ENCODE assay signal across 15 cellular contexts in the genomic region with DNA sequence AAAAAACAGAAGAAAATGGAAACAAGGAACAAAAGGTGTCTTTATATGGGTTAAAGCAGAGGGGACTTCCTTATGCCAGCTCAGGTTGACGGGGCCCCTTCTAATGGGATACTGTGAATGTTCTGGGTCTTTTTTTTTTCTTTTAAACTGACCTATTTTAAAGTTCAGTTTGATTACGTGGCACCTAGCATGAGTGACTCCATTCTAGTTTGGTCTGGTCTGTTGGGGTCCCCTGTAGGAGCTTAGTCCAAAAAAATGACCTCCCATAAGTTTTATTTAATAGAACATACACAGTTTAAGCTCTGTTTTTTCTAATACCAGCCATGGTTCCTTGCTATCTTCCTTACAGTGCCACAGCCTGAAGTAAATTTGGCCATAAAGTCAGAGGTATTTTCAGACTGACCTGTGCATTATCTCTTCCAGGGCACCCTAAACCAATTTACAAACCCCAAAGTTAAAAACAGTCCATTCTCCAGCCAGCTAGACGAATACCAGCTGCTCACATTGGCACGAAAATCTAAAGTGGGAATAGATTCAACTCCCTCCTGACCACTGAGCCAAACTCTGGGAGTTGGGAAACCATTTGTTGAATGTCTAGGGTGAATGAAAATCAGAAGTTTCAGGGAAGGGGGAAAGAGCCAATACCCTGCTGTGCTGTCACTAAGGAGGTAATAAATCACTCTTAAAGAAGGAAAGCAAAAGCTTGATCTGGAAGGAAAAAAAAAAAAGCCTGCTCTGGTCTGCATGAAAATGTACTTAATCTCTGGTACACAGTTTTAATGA. TPM values are rescaled to one million over a fixed set of nuclear protein-coding genes. Genes with fewer than 3 reads are reported as not detected.
A peak's percentile ranks its signal among the peaks of the same experiment; 100 is the strongest.
DNase-seq lines count a peak whose midpoint lies in the region; ATAC-seq and TF ChIP-seq lines count a peak whose summit lies in the region.
"Had no signal": no experiment of that assay in that cellular context is flagged by ENCODE, and none has a peak within 500 bp of the region (broad histone marks: within the 10 kb centered on the region; RNA-seq: fewer than 3 reads in every experiment).

No MANE protein-coding gene starts in this region.

- H3K4me3 Mint-ChIP-seq in activated T-helper 1 cell treated with anti-CD3 and anti-CD28 coated beads, Interleukin-12 subunit alpha, Interleukin-12 subunit beta, Interleukin-2, Interleukin-4 antibody, amounts not matched to agents 30 ng/mL and 10 ng/mL and 1 ng/mL, durations not matched to agents 14 hours and 24 hours and 36 hours = no peak overlapping the region
- H3K4me3 Mint-ChIP-seq: activated naive CD8-positive, alpha-beta T cell treated with anti-CD3 and anti-CD28 coated beads for 36 hours; IgD-negative memory B cell; naive thymus-derived CD4-positive, alpha-beta T cell had no signal

- DNase-seq in H4 (ENCODE audit: low spot score) = peak; percentile 21
- peak; percentile 83 for DNase-seq in astrocyte of the hippocampus (ENCODE audit: low read depth, low spot score)
- peak; percentile 12 to 58 for DNase-seq in hippocampal formation (lab: John Stamatoyannopoulos, UW)
- DNase-seq in spleen = no peak
- no peak for DNase-seq in testis
- no peak for DNase-seq in activated T-helper 1 cell treated with anti-CD3 and anti-CD28 coated beads, Interleukin-12 subunit alpha, Interleukin-12 subunit beta, Interleukin-2, Interleukin-4 antibody, amounts not matched to agents 30 ng/mL and 10 ng/mL and 1 ng/mL, durations not matched to agents 14 hours and 24 hours and 36 hours (ENCODE audit: low spot score)
- no peak for DNase-seq in BE2C
- DNase-seq: activated CD4-positive, alpha-beta T cell treated with anti-CD3 and anti-CD28 coated beads for 1 hour; activated naive CD8-positive, alpha-beta T cell treated with anti-CD3 and anti-CD28 coated beads for 36 hours; DMS153; naive thymus-derived CD4-positive, alpha-beta T cell had no signal

- peaks cover 6% of the 10 kb centered on the region for H3K36me3 Mint-ChIP-seq in activated T-helper 1 cell treated with anti-CD3 and anti-CD28 coated beads, Interleukin-12 subunit alpha, Interleukin-12 subunit beta, Interleukin-2, Interleukin-4 antibody, amounts not matched to agents 30 ng/mL and 10 ng/mL and 1 ng/mL, durations not matched to agents 14 hours and 24 hours and 36 hours (ENCODE audit: low read depth)
- H3K36me3 Mint-ChIP-seq: activated naive CD8-positive, alpha-beta T cell treated with anti-CD3 and anti-CD28 coated beads for 36 hours had no signal

- H3K4me1 Mint-ChIP-seq in activated T-helper 1 cell treated with anti-CD3 and anti-CD28 coated beads, Interleukin-12 subunit alpha, Interleukin-12 subunit beta, Interleukin-2, Interleukin-4 antibody, amounts not matched to agents 30 ng/mL and 10 ng/mL and 1 ng/mL, durations not matched to agents 14 hours and 24 hours and 36 hours (ENCODE audit: low read depth) = no peaks in the 10 kb centered on the region
- H3K4me1 Mint-ChIP-seq: activated naive CD8-positive, alpha-beta T cell treated with anti-CD3 and anti-CD28 coated beads for 36 hours; IgD-negative memory B cell; naive thymus-derived CD4-positive, alpha-beta T cell had no signal

- ATAC-seq in GM18868 (IDR thresholded peaks at IDR 0.05; ENCODE audit: unreplicated experiment) = no peak
- ATAC-seq: naive thymus-derived CD4-positive, alpha-beta T cell had no signal

- no peak overlapping the region for H3K27ac Mint-ChIP-seq in activated T-helper 1 cell treated with anti-CD3 and anti-CD28 coated beads, Interleukin-12 subunit alpha, Interleukin-12 subunit beta, Interleukin-2, Interleukin-4 antibody, amounts not matched to agents 30 ng/mL and 10 ng/mL and 1 ng/mL, durations not matched to agents 14 hours and 24 hours and 36 hours
- H3K27ac Mint-ChIP-seq: activated naive CD8-positive, alpha-beta T cell treated with anti-CD3 and anti-CD28 coated beads for 36 hours had no signal

- H3K27me3 ChIP-seq in spleen (replicated peaks in 1 of 7) = no peaks in the 10 kb centered on the region
- no peaks in the 10 kb centered on the region for H3K27me3 ChIP-seq in testis
- H3K27me3 ChIP-seq in BE2C = no peaks in the 10 kb centered on the region

- peaks cover 7% of the 10 kb centered on the region for H3K27me3 Mint-ChIP-seq in activated T-helper 1 cell treated with anti-CD3 and anti-CD28 coated beads, Interleukin-12 subunit alpha, Interleukin-12 subunit beta, Interleukin-2, Interleukin-4 antibody, amounts not matched to agents 30 ng/mL and 10 ng/mL and 1 ng/mL, durations not matched to agents 14 hours and 24 hours and 36 hours (ENCODE audit: insufficient read depth)
- H3K27me3 Mint-ChIP-seq: IgD-negative memory B cell had no signal

- 73 to 83% (median 78%) methylated on average over 4 of the region's 4 CpGs for WGBS in spleen, 5 donors
- 55 to 58% methylated on average over 4 of the region's 4 CpGs for WGBS in testis, 2 donors

- H3K27ac ChIP-seq in spleen = peak overlapping the region in 5 of 8 donors; percentile 66 to 82 (median 77)
- peak overlapping the region in 1 of 2 donors; percentile 27 for H3K27ac ChIP-seq in testis

- intact Hi-C loops in spleen (cut with DNase I; ENCODE audit: low total_unique reads) = no loop called here
- intact Hi-C loops in testis (cut with DNase I; ENCODE audit: low total_unique reads) = no loop called here
- intact Hi-C loops in activated T-helper 1 cell treated with anti-CD3 and anti-CD28 coated beads, Interleukin-12 subunit alpha, Interleukin-12 subunit beta, Interleukin-2, Interleukin-4 antibody, amounts not matched to agents 30 ng/mL and 10 ng/mL and 1 ng/mL, durations not matched to agents 14 hours and 24 hours and 36 hours (cut with micrococcal nuclease) = no loop called here

- H3K4me1 ChIP-seq in spleen (peaks cover 0 to 12% (median 6%) of the 10 kb centered on the region in 6 donors), testis (peaks cover 13% of the 10 kb centered on the region), BE2C (peaks cover 23% of the 10 kb centered on the region)

- no peaks in the 10 kb centered on the region for H3K9me3 Mint-ChIP-seq in activated T-helper 1 cell treated with anti-CD3 and anti-CD28 coated beads, Interleukin-12 subunit alpha, Interleukin-12 subunit beta, Interleukin-2, Interleukin-4 antibody, amounts not matched to agents 30 ng/mL and 10 ng/mL and 1 ng/mL, durations not matched to agents 14 hours and 24 hours and 36 hours
- H3K9me3 Mint-ChIP-seq: activated naive CD8-positive, alpha-beta T cell treated with anti-CD3 and anti-CD28 coated beads for 36 hours; IgD-negative memory B cell; naive thymus-derived CD4-positive, alpha-beta T cell had no signal

- H3K4me3 ChIP-seq in spleen = no peak overlapping the region
- H3K4me3 ChIP-seq in testis = no peak overlapping the region
- no peak overlapping the region for H3K4me3 ChIP-seq in BE2C (ENCODE audit: low read depth, low read length)

- TF ChIP-seq CTCF in spleen (IDR thresholded peaks at IDR 0.05 in 8 of 11, conservative IDR thresholded peaks at IDR 0.05 in 3 of 11) = no peak
- TF ChIP-seq CTCF in testis (IDR thresholded peaks at IDR 0.05) = no peak
- TF ChIP-seq CTCF in BE2C (IDR thresholded peaks at IDR 0.05; ENCODE audit: low read depth, low read length) = no peak

- no peaks in the 10 kb centered on the region for H3K9me3 ChIP-seq in spleen
- H3K9me3 ChIP-seq in testis = no peaks in the 10 kb centered on the region
- no peaks in the 10 kb centered on the region for H3K9me3 ChIP-seq in BE2C

- H3K36me3 ChIP-seq in spleen = peaks cover 0 to 30% (median 7%) of the 10 kb centered on the region in 6 donors
- no peaks in the 10 kb centered on the region for H3K36me3 ChIP-seq in testis (ENCODE audit: low read depth, missing control alignments)
- H3K36me3 ChIP-seq in BE2C = no peaks in the 10 kb centered on the region

- TF ChIP-seq POLR2A in spleen (IDR thresholded peaks at IDR 0.05) = no peak
- TF ChIP-seq POLR2A in testis (IDR thresholded peaks at IDR 0.05) = no peak

RNA-seq across cellular contexts. Expression of gene AKNAD1, which starts 42.4 kb away (rescaled TPM):
- 0.95 TPM in 1 of 2 replicates, not detected in the other for total RNA-seq in H4 (2014; rRNA removed; shearing (Covaris generic))
- total RNA-seq in spleen (not detected), testis (1 to 10 TPM; 3.8 to 8.1 TPM)
- polyA plus RNA-seq in spleen (under 1 TPM in 2 of 3 donors, not detected in 1; 0.03 to 0.11 TPM), testis (ENCODE audit: insufficient read depth, low read depth, low replicate concordance) (9.8 TPM)
- total RNA-seq in activated T-helper 1 cell treated with anti-CD3 and anti-CD28 coated beads, Interleukin-12 subunit alpha, Interleukin-12 subunit beta, Interleukin-2, Interleukin-4 antibody, amounts not matched to agents 30 ng/mL and 10 ng/mL and 1 ng/mL, durations not matched to agents 14 hours and 24 hours and 36 hours = not detected in 2 replicates
- not detected for polyA plus RNA-seq in BE2C (2012; ENCODE audit: insufficient read depth, insufficient read length, low read depth)
- total RNA-seq: activated naive CD8-positive, alpha-beta T cell treated with anti-CD3 and anti-CD28 coated beads for 36 hours; epithelial cell of proximal tubule; naive thymus-derived CD4-positive, alpha-beta T cell; OCI-LY7 had no signal
- polyA plus RNA-seq: IgD-negative memory B cell; naive thymus-derived CD4-positive, alpha-beta T cell had no signal

Comparison
In these comparisons a context has a peak if more than half of its experiments do, and no peak if none do; other contexts are left out.
1. DNase-seq: peak in H4 (single experiment), astrocyte of the hippocampus (single experiment) and hippocampal formation (2 of 2); none in spleen (single experiment), testis (single experiment), activated T-helper 1 cell treated with anti-CD3 and anti-CD28 coated beads, Interleukin-12 subunit alpha, Interleukin-12 subunit beta, Interleukin-2, Interleukin-4 antibody, amounts not matched to agents 30 ng/mL and 10 ng/mL and 1 ng/mL, durations not matched to agents 14 hours and 24 hours and 36 hours (single experiment) and BE2C (single experiment).